ENCODE assay signal across 19 cellular contexts in genomic region chr6:148323344-148323743, GRCh38. TPM values are rescaled to one million over a fixed set of nuclear protein-coding genes. Genes with fewer than 3 reads are reported as not detected.
DNase-seq lines count a peak whose midpoint lies in the region; ATAC-seq and TF ChIP-seq lines count a peak whose summit lies in the region.
"Had no signal": no experiment of that assay in that cellular context is flagged by ENCODE, and none has a peak within 500 bp of the region (broad histone marks: within the 10 kb centered on the region; RNA-seq: fewer than 3 reads in every experiment).

No MANE protein-coding gene starts in this region.

- TF ChIP-seq POLR2A in GM18505 (IDR thresholded peaks at IDR 0.05; ENCODE audit: borderline replicate concordance, extremely low read depth, insufficient read depth, insufficient read length), result no peak

- H3K4me1 ChIP-seq in foreskin keratinocyte, result no peaks in the 10 kb centered on the region
- H3K4me1 ChIP-seq: sigmoid colon had no signal

- ATAC-seq in foreskin keratinocyte, result peak; percentile 93
- no peak for ATAC-seq in GM18505 (IDR thresholded peaks at IDR 0.05; ENCODE audit: unreplicated experiment)
- no peak for ATAC-seq in HG03139 (IDR thresholded peaks at IDR 0.05; ENCODE audit: unreplicated experiment)
- ATAC-seq: activated naive CD8-positive, alpha-beta T cell treated with anti-CD3 and anti-CD28 coated beads, Interleukin-2, amount 50 U/mL, for 24 hours; GM23338; stimulated activated effector memory CD8-positive, alpha-beta T cell treated with anti-CD3 and anti-CD28 coated beads, Interleukin-12 subunit alpha, Interleukin-12 subunit beta, amount 100 ng/mL, for 72 hours had no signal

- CTCF ChIA-PET in AG04450 (lab: Charles Lee), result interaction anchor here (0.6 kb wide), 1 partner anchor 1194 kb away, joined by 7 read pairs; no protein-coding TSS in a partner anchor

- H3K27me3 ChIP-seq in AG04450 (ENCODE audit: control insufficient read depth, insufficient read depth, low read length) (no peaks in the 10 kb centered on the region), foreskin keratinocyte (no peaks in the 10 kb centered on the region)
- H3K27me3 ChIP-seq: dorsolateral prefrontal cortex, ovary, sigmoid colon had no signal

- H3K9me3 ChIP-seq in AG04450 (ENCODE audit: control insufficient read depth, insufficient read depth, low read length), result no peaks in the 10 kb centered on the region; the same call in 1 of the 2 replicates
- H3K9me3 ChIP-seq: ovary, sigmoid colon had no signal

- H3K4me3 ChIP-seq in AG04450 (ENCODE audit: low read depth, low read length), result no peak overlapping the region
- H3K4me3 ChIP-seq: dorsolateral prefrontal cortex, GM23338, ovary, sigmoid colon had no signal

- DNase-seq in AG04450 (ENCODE audit: low read depth, low spot score) (no peak), HCEC 1CT (peak; percentile 69), amniotic epithelial cell (ENCODE audit: low read depth) (peak; percentile 83), foreskin keratinocyte (peak in 1 of 2 donors; percentile 67), ACHN (no peak), activated gamma-delta T cell (lab: John Stamatoyannopoulos, UW) (no peak)
- DNase-seq: activated naive CD8-positive, alpha-beta T cell treated with anti-CD3 and anti-CD28 coated beads, Interleukin-2, amount 50 U/mL, for 24 hours; CD8-positive, alpha-beta memory T cell; DND-41; dorsolateral prefrontal cortex; naive B cell; NCI-H2171; NCI-H774; ovary; sigmoid colon had no signal

- H3K27ac ChIP-seq in AG04450 (ENCODE audit: low read depth, low read length), result peak overlapping the region; percentile 11
- no peak overlapping the region for H3K27ac ChIP-seq in foreskin keratinocyte
- H3K27ac ChIP-seq: dorsolateral prefrontal cortex, ovary, sigmoid colon had no signal

- in situ Hi-C loops in ACHN (cut with HindIII; ENCODE audit: low pct_ligation_motif_present, low pct_unique_long_range_greater_than_20kb, low sequenced_read_pairs), result no loop called here

- POLR2A ChIA-PET in AG04450 (lab: Yijun Ruan, JAX), result interaction anchor here (0.7 kb wide), 1 partner anchor 19 kb away, joined by 3 read pairs; the partner anchor contains the start of gene SASH1

- no peak for TF ChIP-seq CTCF in AG04450 (IDR thresholded peaks at IDR 0.05; ENCODE audit: low read depth, low read length)
- TF ChIP-seq CTCF in foreskin keratinocyte (conservative IDR thresholded peaks at IDR 0.05), result no peak

RNA-seq across cellular contexts. Expression of gene SASH1, which starts 19.3 kb away (rescaled TPM):
- polyA plus RNA-seq in AG04450 (2011; rRNA removed) (26.6 and 27.0 TPM in 2 replicates), foreskin keratinocyte (1.3 and 1.4 TPM in 2 replicates)
- 65.3 and 69.5 TPM in 2 replicates for polyA minus RNA-seq in AG04450 (2011; rRNA and poly(A)+ RNA removed)
- total RNA-seq in foreskin keratinocyte, result 7.3 and 7.8 TPM in 2 replicates
- polyA plus RNA-seq: CD8-positive, alpha-beta memory T cell had no signal

Comparison
In these comparisons a context has a peak if more than half of its experiments do, and no peak if none do; other contexts are left out.
1. DNase-seq: peak in HCEC 1CT (single experiment) and amniotic epithelial cell (single experiment); none in AG04450 (single experiment), ACHN (single experiment) and activated gamma-delta T cell (single experiment).
2. RNA of gene SASH1, which starts 19.3 kb away (polyA plus RNA-seq): 26.6 to 27.0 TPM in AG04450; 1.3 to 1.4 TPM in foreskin keratinocyte; every median in the first group is over 10 times any median in the second.